ENCODE assay signal across 8 cellular contexts in genomic region chr3:46558184-46559029, GRCh38. TPM values are rescaled to one million over a fixed set of nuclear protein-coding genes. Genes with fewer than 3 reads are reported as not detected.
DNase-seq lines count a peak whose midpoint lies in the region; ATAC-seq lines count a peak whose summit lies in the region.

No MANE protein-coding gene starts in this region.

- H3K4me1 Mint-ChIP-seq in CD4-positive, CD25-positive, alpha-beta regulatory T cell = peaks cover 7 to 22% (median 11%) of the 10 kb centered on the region in 4 donors

- H3K4me3 Mint-ChIP-seq in CD4-positive, CD25-positive, alpha-beta regulatory T cell = peak overlapping the region; percentile 64 to 91 (median 74)

- H3K9me3 Mint-ChIP-seq in CD4-positive, CD25-positive, alpha-beta regulatory T cell = peaks cover 0 to 3% (median 0%) of the 10 kb centered on the region in 7 donors

- H3K27ac Mint-ChIP-seq in CD4-positive, CD25-positive, alpha-beta regulatory T cell = peak overlapping the region in 2 of 3 donors; percentile 27 to 85

- H3K36me3 Mint-ChIP-seq in CD4-positive, CD25-positive, alpha-beta regulatory T cell = peaks cover 5% of the 10 kb centered on the region

- ATAC-seq in CD4-positive, CD25-positive, alpha-beta regulatory T cell (ENCODE audit: low read depth in 2 of 2) = peak; percentile 90 to 93
- ATAC-seq in GM19452 (IDR thresholded peaks at IDR 0.05; ENCODE audit: unreplicated experiment) = peak; percentile 95
- ATAC-seq in HG03571 (IDR thresholded peaks at IDR 0.05; ENCODE audit: unreplicated experiment) = peak; percentile 92

- peaks cover 9% of the 10 kb centered on the region for H3K27me3 Mint-ChIP-seq in CD4-positive, CD25-positive, alpha-beta regulatory T cell

- H3K4me1 ChIP-seq in CD4-positive, CD25-positive, alpha-beta regulatory T cell (ENCODE audit: control insufficient read depth, insufficient read depth, low read length, poor library complexity, severe bottlenecking) = peaks cover 9% of the 10 kb centered on the region

- H3K4me3 ChIP-seq in CD4-positive, CD25-positive, alpha-beta regulatory T cell (ENCODE audit: low read depth, low read length) = peak overlapping the region; percentile 66

- intact Hi-C loops in posterior vena cava (cut with DNase I) = loop anchor here in 1 of 2 donors (1.0 kb wide), 1 partner anchor 20 kb away; no protein-coding TSS in a partner anchor

- DNase-seq in CD4-positive, CD25-positive, alpha-beta regulatory T cell = peak; percentile 54 to 74 (median 61)
- DNase-seq in RPMI8226 (peak; percentile 95), glomerular endothelial cell (ENCODE audit: extremely low read depth, low read depth, low spot score) (peak; percentile 68), posterior vena cava (ENCODE audit: low spot score) (peak; percentile 90), ureter (ENCODE audit: low spot score) (peak; percentile 74)
- DNase-seq in activated effector memory CD4-positive, alpha-beta T cell treated with anti-CD3 and anti-CD28 coated beads, Interleukin-2, amount 50 U/mL, for 16 hours = peak; percentile 86

- H3K27me3 ChIP-seq in CD4-positive, CD25-positive, alpha-beta regulatory T cell (ENCODE audit: control insufficient read depth, insufficient read depth, low read length) = no peaks in the 10 kb centered on the region

- H3K27ac ChIP-seq in CD4-positive, CD25-positive, alpha-beta regulatory T cell (ENCODE audit: insufficient read depth, low read length, poor library complexity, severe bottlenecking) = peak overlapping the region; percentile 11

- H3K36me3 ChIP-seq in CD4-positive, CD25-positive, alpha-beta regulatory T cell (ENCODE audit: control insufficient read depth, insufficient read depth, low read length) = no peaks in the 10 kb centered on the region

- no peaks in the 10 kb centered on the region for H3K9me3 ChIP-seq in CD4-positive, CD25-positive, alpha-beta regulatory T cell (ENCODE audit: control insufficient read depth in 2 of 2, low read length in 2 of 2)

RNA-seq across cellular contexts. Expression of gene LRRC2, which starts 7.7 kb away (rescaled TPM):
- 2.4 TPM for total RNA-seq in CD4-positive, CD25-positive, alpha-beta regulatory T cell
- 1 to 10 TPM; 1.2 to 3.8 (median 2.2) TPM for polyA plus RNA-seq in CD4-positive, CD25-positive, alpha-beta regulatory T cell
- 0.41 TPM in 1 of 2 replicates, not detected in the other for total RNA-seq in glomerular endothelial cell
- 1 to 10 TPM; 1.9 to 5.7 TPM for total RNA-seq in posterior vena cava
- 0.81 TPM for total RNA-seq in ureter

RNA-seq across cellular contexts. Expression of gene FAM240A, which starts 53.9 kb away (rescaled TPM):
- total RNA-seq in CD4-positive, CD25-positive, alpha-beta regulatory T cell = not detected
- not detected for polyA plus RNA-seq in CD4-positive, CD25-positive, alpha-beta regulatory T cell
- total RNA-seq in glomerular endothelial cell = not detected in 2 replicates
- under 1 TPM in 1 of 2 donors, not detected in 1; 0.28 TPM for total RNA-seq in posterior vena cava
- not detected for total RNA-seq in ureter

Comparison
In these comparisons a context has a peak if more than half of its experiments do, and no peak if none do; other contexts are left out.
1. Peak in every context shown above with its lines: DNase-seq, ATAC-seq, H3K4me3 ChIP-seq and H3K27ac ChIP-seq.